In genomic region chr1:192100686-192101468, GRCh38 we compare ENCODE assay signal across 21 cellular contexts. TPM values are rescaled to one million over a fixed set of nuclear protein-coding genes. Genes with fewer than 3 reads are reported as not detected.
"Had no signal": no experiment of that assay in that cellular context is flagged by ENCODE, and none has a peak within 500 bp of the region (broad histone marks: within the 10 kb centered on the region; RNA-seq: fewer than 3 reads in every experiment).

No MANE protein-coding gene starts in this region.

- H3K9me3 ChIP-seq: body of pancreas, gastrocnemius medialis, lower lobe of right lung, neutrophil, right lobe of liver, thoracic aorta had no signal

- H3K4me1 ChIP-seq: body of pancreas, gastrocnemius medialis, heart right ventricle, lower lobe of right lung, parathyroid adenoma, right lobe of liver had no signal

- ATAC-seq: activated CD8-positive, alpha-beta T cell treated with anti-CD3 and anti-CD28 coated beads for 36 hours; activated T-helper 17 cell treated with anti-CD3 and anti-CD28 coated beads, Interleukin-2, amount 50 U/mL, for 72 hours; body of pancreas; gastrocnemius medialis; heart right ventricle; left colon; lower lobe of right lung; natural killer cell treated with Interleukin-12 subunit alpha and Interleukin-12 subunit beta and Interleukin-15 and Interleukin-18, amount 100 ng/mL, for 72 hours; right lobe of liver had no signal

- H3K27ac Mint-ChIP-seq: activated CD4-positive, alpha-beta T cell treated with anti-CD3 and anti-CD28 coated beads, Interleukin-2, amount 10 ng/mL, durations not matched to agents 24 days and 14 days; activated CD8-positive, alpha-beta T cell treated with anti-CD3 and anti-CD28 coated beads for 36 hours; activated T-helper 17 cell treated with anti-CD3 and anti-CD28 coated beads, Interleukin-2, amount 50 U/mL, for 72 hours; endodermal cell; natural killer cell treated with Interleukin-12 subunit alpha and Interleukin-12 subunit beta and Interleukin-15 and Interleukin-18, amount 100 ng/mL, for 72 hours had no signal

- DNase-seq: activated CD4-positive, alpha-beta T cell treated with anti-CD3 and anti-CD28 coated beads, Interleukin-2, amount 10 ng/mL, durations not matched to agents 24 days and 14 days; activated CD8-positive, alpha-beta T cell treated with anti-CD3 and anti-CD28 coated beads for 36 hours; activated naive CD4-positive, alpha-beta T cell; activated T-cell treated with anti-CD3 and anti-CD28 coated beads, Interleukin-2, amount 50 U/mL, for 1 hour; body of pancreas; central memory CD4-positive, alpha-beta T cell; endodermal cell; gastrocnemius medialis; heart right ventricle; left colon; lower lobe of right lung; right lobe of liver; small intestine; stimulated activated CD4-positive, alpha-beta T cell treated with anti-CD3 and anti-CD28 coated beads, Interleukin-4, amount 100 ng/mL, for 1 hour; T1000 had no signal

- H3K9me3 Mint-ChIP-seq: activated CD4-positive, alpha-beta T cell treated with anti-CD3 and anti-CD28 coated beads, Interleukin-2, amount 10 ng/mL, durations not matched to agents 24 days and 14 days; activated CD8-positive, alpha-beta T cell treated with anti-CD3 and anti-CD28 coated beads for 36 hours had no signal

- H3K4me3 Mint-ChIP-seq: activated CD4-positive, alpha-beta T cell treated with anti-CD3 and anti-CD28 coated beads, Interleukin-2, amount 10 ng/mL, durations not matched to agents 24 days and 14 days; activated CD8-positive, alpha-beta T cell treated with anti-CD3 and anti-CD28 coated beads for 36 hours; activated T-helper 17 cell treated with anti-CD3 and anti-CD28 coated beads, Interleukin-2, amount 50 U/mL, for 72 hours; endodermal cell; natural killer cell treated with Interleukin-12 subunit alpha and Interleukin-12 subunit beta and Interleukin-15 and Interleukin-18, amount 100 ng/mL, for 72 hours had no signal

- H3K27ac ChIP-seq: body of pancreas, gastrocnemius medialis, heart right ventricle, lower lobe of right lung, neutrophil, parathyroid adenoma, right lobe of liver, thoracic aorta had no signal

- H2AFZ ChIP-seq: parathyroid adenoma had no signal

- H3K36me3 ChIP-seq: gastrocnemius medialis, heart right ventricle, lower lobe of right lung, neutrophil, right lobe of liver, thoracic aorta had no signal

- H3K4me3 ChIP-seq: body of pancreas, gastrocnemius medialis, heart right ventricle, lower lobe of right lung, right lobe of liver, thoracic aorta had no signal

- H3K36me3 Mint-ChIP-seq: natural killer cell treated with Interleukin-12 subunit alpha and Interleukin-12 subunit beta and Interleukin-15 and Interleukin-18, amount 100 ng/mL, for 72 hours had no signal

- H3K9ac ChIP-seq: parathyroid adenoma had no signal

- H3K79me2 ChIP-seq: parathyroid adenoma had no signal

- FAIRE-seq: colon, small intestine had no signal

- H3K4me1 Mint-ChIP-seq: activated CD4-positive, alpha-beta T cell treated with anti-CD3 and anti-CD28 coated beads, Interleukin-2, amount 10 ng/mL, durations not matched to agents 24 days and 14 days; activated T-helper 17 cell treated with anti-CD3 and anti-CD28 coated beads, Interleukin-2, amount 50 U/mL, for 72 hours; endodermal cell had no signal

- H3K27me3 ChIP-seq: body of pancreas, gastrocnemius medialis, heart right ventricle, neutrophil, right lobe of liver had no signal

- H3K27me3 Mint-ChIP-seq: activated CD4-positive, alpha-beta T cell treated with anti-CD3 and anti-CD28 coated beads, Interleukin-2, amount 10 ng/mL, durations not matched to agents 24 days and 14 days; activated CD8-positive, alpha-beta T cell treated with anti-CD3 and anti-CD28 coated beads for 36 hours; activated T-helper 17 cell treated with anti-CD3 and anti-CD28 coated beads, Interleukin-2, amount 50 U/mL, for 72 hours; natural killer cell treated with Interleukin-12 subunit alpha and Interleukin-12 subunit beta and Interleukin-15 and Interleukin-18, amount 100 ng/mL, for 72 hours had no signal

RNA-seq across cellular contexts. Expression of gene RGS18, which starts 57.4 kb away (rescaled TPM):
- total RNA-seq: endodermal cell had no signal
